Comparison of ENCODE assay signal across 9 cellular contexts in the genomic region with DNA sequence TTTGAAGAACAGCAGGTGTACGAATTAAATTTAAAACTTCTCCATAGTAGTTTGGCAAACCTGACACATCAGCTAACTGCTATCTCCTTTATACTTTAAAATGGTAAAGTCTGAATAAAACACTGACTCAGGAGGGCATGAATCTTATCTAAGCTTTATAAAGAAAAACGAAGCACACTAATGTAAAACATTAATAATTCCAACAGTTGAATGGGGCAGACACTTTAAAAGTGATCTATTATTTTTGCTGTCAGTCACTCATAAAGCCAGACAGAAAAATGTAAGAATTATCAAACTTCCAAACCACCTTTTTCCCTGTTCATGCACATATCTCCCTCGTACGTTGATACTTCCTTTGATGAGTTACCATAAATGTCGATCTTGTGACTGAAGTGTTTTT. TPM values are rescaled to one million over a fixed set of nuclear protein-coding genes. Genes with fewer than 3 reads are reported as not detected.
DNase-seq lines count a peak whose midpoint lies in the region; ATAC-seq and TF ChIP-seq lines count a peak whose summit lies in the region.
"Had no signal": no experiment of that assay in that cellular context is flagged by ENCODE, and none has a peak within 500 bp of the region (broad histone marks: within the 10 kb centered on the region; RNA-seq: fewer than 3 reads in every experiment).

No MANE protein-coding gene starts in this region.

- CTCF ChIA-PET in activated naive CD4-positive, alpha-beta T cell treated with anti-CD3 and anti-CD28 coated beads, Interleukin-2, amount 10 ng/mL, durations not matched to agents 7 days and 5 days (lab: Charles Lee), result no interaction called here

- H3K4me3 Mint-ChIP-seq in activated naive CD4-positive, alpha-beta T cell treated with anti-CD3 and anti-CD28 coated beads, Interleukin-2, amount 10 ng/mL, durations not matched to agents 7 days and 5 days, result peak overlapping the region; percentile 98
- peak overlapping the region; percentile 98 for H3K4me3 Mint-ChIP-seq in type B pancreatic cell

- no peaks in the 10 kb centered on the region for H3K9me3 Mint-ChIP-seq in activated naive CD4-positive, alpha-beta T cell treated with anti-CD3 and anti-CD28 coated beads, Interleukin-2, amount 10 ng/mL, durations not matched to agents 7 days and 5 days
- no peaks in the 10 kb centered on the region for H3K9me3 Mint-ChIP-seq in type B pancreatic cell

- H3K4me1 ChIP-seq in adrenal gland (replicated peaks in 1 of 2) (peaks cover 47 to 62% of the 10 kb centered on the region in 2 donors), right lobe of liver (peaks cover 0 to 49% (median 17%) of the 10 kb centered on the region in 4 donors)

- WGBS in adrenal gland, 4 donors, result 20 to 28% (median 26%) methylated on average over 5 of the region's 5 CpGs
- 13% methylated on average over 5 of the region's 5 CpGs for WGBS in right lobe of liver (ENCODE audit: insufficient coverage, low coverage, low lambda C conversion rate, missing lambda C conversion rate)

- DNase-seq in activated naive CD4-positive, alpha-beta T cell treated with anti-CD3 and anti-CD28 coated beads, Interleukin-2, amount 10 ng/mL, durations not matched to agents 7 days and 5 days, result no peak
- DNase-seq in activated naive CD4-positive, alpha-beta T cell treated with anti-CD3 and anti-CD28 coated beads, Interleukin-2, amount 50 U/mL, for 16 hours, result no peak
- no peak for DNase-seq in adrenal gland
- DNase-seq in right lobe of liver, result no peak
- DNase-seq in type B pancreatic cell (ENCODE audit: extremely low spot score, unreplicated experiment), result no peak
- DNase-seq in glomerular visceral epithelial cell (ENCODE audit: extremely low spot score), result no peak
- DNase-seq: T1000 had no signal

- peaks cover 49% of the 10 kb centered on the region for H3K4me1 Mint-ChIP-seq in activated naive CD4-positive, alpha-beta T cell treated with anti-CD3 and anti-CD28 coated beads, Interleukin-2, amount 10 ng/mL, durations not matched to agents 7 days and 5 days
- H3K4me1 Mint-ChIP-seq in type B pancreatic cell (ENCODE audit: unreplicated experiment), result peaks cover 34% of the 10 kb centered on the region

- no peaks in the 10 kb centered on the region for H3K27me3 Mint-ChIP-seq in activated naive CD4-positive, alpha-beta T cell treated with anti-CD3 and anti-CD28 coated beads, Interleukin-2, amount 10 ng/mL, durations not matched to agents 7 days and 5 days
- H3K27me3 Mint-ChIP-seq in type B pancreatic cell, result no peaks in the 10 kb centered on the region

- TF ChIP-seq POLR2A in adrenal gland (IDR thresholded peaks at IDR 0.05), result no peak
- no peak for TF ChIP-seq POLR2A in right lobe of liver (IDR thresholded peaks at IDR 0.05)

- ATAC-seq in right lobe of liver (no peak), GM21423 (IDR thresholded peaks at IDR 0.05; ENCODE audit: unreplicated experiment) (no peak), HG03280 (IDR thresholded peaks at IDR 0.05; ENCODE audit: unreplicated experiment) (no peak)

- no peaks in the 10 kb centered on the region for H3K9me3 ChIP-seq in adrenal gland (replicated peaks in 1 of 3)
- no peaks in the 10 kb centered on the region for H3K9me3 ChIP-seq in right lobe of liver

- intact Hi-C loops in adrenal gland (cut with DNase I), result loop anchor here in 1 of 2 donors (5.0 kb wide), 1 partner anchor 37 kb away; a partner anchor contains a TSS
- intact Hi-C loops in right lobe of liver (cut with DNase I), result loop anchor here in 1 of 2 donors (10.0 kb wide), 1 partner anchor 160 kb away; a partner anchor contains a TSS

- H3K27me3 ChIP-seq in adrenal gland, result no peaks in the 10 kb centered on the region
- H3K27me3 ChIP-seq in right lobe of liver, result no peaks in the 10 kb centered on the region

- H3K36me3 ChIP-seq in adrenal gland (replicated peaks in 1 of 2) (no peaks in the 10 kb centered on the region), right lobe of liver (no peaks in the 10 kb centered on the region)

- H3K4me3 ChIP-seq in adrenal gland (peak overlapping the region in 1 of 4 donors; percentile 84), right lobe of liver (peak overlapping the region in 2 of 3 donors; percentile 75 to 87)

- peaks cover 28% of the 10 kb centered on the region for H3K36me3 Mint-ChIP-seq in activated naive CD4-positive, alpha-beta T cell treated with anti-CD3 and anti-CD28 coated beads, Interleukin-2, amount 10 ng/mL, durations not matched to agents 7 days and 5 days
- H3K36me3 Mint-ChIP-seq in type B pancreatic cell, result peaks cover 28% of the 10 kb centered on the region

- no peak overlapping the region for H3K27ac Mint-ChIP-seq in activated naive CD4-positive, alpha-beta T cell treated with anti-CD3 and anti-CD28 coated beads, Interleukin-2, amount 10 ng/mL, durations not matched to agents 7 days and 5 days
- peak overlapping the region; percentile 99 for H3K27ac Mint-ChIP-seq in type B pancreatic cell

- H3K27ac ChIP-seq in adrenal gland, result peak overlapping the region in 3 of 5 donors; percentile 95 to 99 (median 98)
- no peak overlapping the region for H3K27ac ChIP-seq in right lobe of liver

- TF ChIP-seq CTCF in adrenal gland (IDR thresholded peaks at IDR 0.05) (no peak), right lobe of liver (IDR thresholded peaks at IDR 0.05) (no peak), type B pancreatic cell (conservative IDR thresholded peaks at IDR 0.05) (no peak)

RNA-seq across cellular contexts. Expression of a gene that starts 2.6 kb away (rescaled TPM):
- total RNA-seq in adrenal gland (100 to 1,000 TPM; 112 to 283 (median 163) TPM), right lobe of liver (100 to 1,000 TPM in 2 of 6 experiments, 10 to 100 TPM in 4; 63.0 to 125 (median 92.7) TPM), type B pancreatic cell (ENCODE audit: low replicate concordance) (132 and 188 TPM in 2 replicates)
- polyA plus RNA-seq in adrenal gland, result 100 to 1,000 TPM in 2 of 3 donors, 10 to 100 TPM in 1; 67.2 to 443 (median 147) TPM

RNA-seq across cellular contexts. Expression of a gene that starts 38.5 kb away (rescaled TPM):
- 10 to 100 TPM; 22.1 to 42.3 (median 29.4) TPM for total RNA-seq in adrenal gland
- polyA plus RNA-seq in adrenal gland, result 10 to 100 TPM in 1 of 3 donors, 1 to 10 TPM in 2; 3.0 to 25.1 (median 3.4) TPM
- total RNA-seq in right lobe of liver, result 10 to 100 TPM; 12.1 to 20.7 (median 14.9) TPM
- 20.4 and 23.7 TPM in 2 replicates for total RNA-seq in type B pancreatic cell (ENCODE audit: low replicate concordance)

RNA-seq across cellular contexts. Expression of a gene that starts 50.4 kb away (rescaled TPM):
- total RNA-seq in adrenal gland (under 1 TPM; 0.21 to 0.84 (median 0.45) TPM), right lobe of liver (under 1 TPM in 5 of 6 experiments, not detected in 1; under 0.01 to 0.29 (median 0.18) TPM), type B pancreatic cell (ENCODE audit: low replicate concordance) (0.29 and 0.87 TPM in 2 replicates)
- 1 to 10 TPM in 1 of 3 donors, under 1 TPM in 2; 0.16 to 1.4 (median 0.84) TPM for polyA plus RNA-seq in adrenal gland

Comparison
In these comparisons a context has a peak if more than half of its experiments do, and no peak if none do; other contexts are left out.
1. H3K27ac ChIP-seq: peak in adrenal gland (3 of 5); none in right lobe of liver (0 of 3).